Comparison of ENCODE assay signal across 8 cellular contexts in genomic region chr2:68466778-68467076, GRCh38. TPM values are rescaled to one million over a fixed set of nuclear protein-coding genes. Genes with fewer than 3 reads are reported as not detected.
DNase-seq lines count a peak whose midpoint lies in the region; ATAC-seq lines count a peak whose summit lies in the region.

No MANE protein-coding gene starts in this region.

- no peaks in the 10 kb centered on the region for H3K27me3 Mint-ChIP-seq in CD4-positive, CD25-positive, alpha-beta regulatory T cell
- H3K27me3 Mint-ChIP-seq in activated T-helper 17 cell treated with anti-CD3 and anti-CD28 coated beads, Interleukin-2, amount 50 U/mL, for 72 hours, result no peaks in the 10 kb centered on the region

- peaks cover 6 to 57% (median 42%) of the 10 kb centered on the region in 4 donors for H3K4me1 Mint-ChIP-seq in CD4-positive, CD25-positive, alpha-beta regulatory T cell
- peaks cover 27% of the 10 kb centered on the region for H3K4me1 Mint-ChIP-seq in activated T-helper 17 cell treated with anti-CD3 and anti-CD28 coated beads, Interleukin-2, amount 50 U/mL, for 72 hours

- no peaks in the 10 kb centered on the region for H3K9me3 Mint-ChIP-seq in CD4-positive, CD25-positive, alpha-beta regulatory T cell
- H3K9me3 Mint-ChIP-seq in activated T-helper 17 cell treated with anti-CD3 and anti-CD28 coated beads, Interleukin-2, amount 50 U/mL, for 72 hours, result no peaks in the 10 kb centered on the region

- no peak for ATAC-seq in CD4-positive, CD25-positive, alpha-beta regulatory T cell (ENCODE audit: low read depth in 2 of 2)
- ATAC-seq in HG02642 (IDR thresholded peaks at IDR 0.05; ENCODE audit: poor library complexity, unreplicated experiment), result peak; percentile 38
- peak; percentile 37 for ATAC-seq in activated T-helper 17 cell treated with anti-CD3 and anti-CD28 coated beads, Interleukin-2, amount 50 U/mL, for 72 hours (replicated peaks)
- peak; percentile 22 for ATAC-seq in stimulated activated naive CD8-positive, alpha-beta T cell treated with anti-CD3 and anti-CD28 coated beads, Interleukin-15, Interleukin-2, amounts not matched to agents 100 U/mL and 50 U/mL, for 24 hours

- peak overlapping the region; percentile 97 for H3K27ac ChIP-seq in CD4-positive, CD25-positive, alpha-beta regulatory T cell (ENCODE audit: insufficient read depth, low read length, poor library complexity, severe bottlenecking)

- H3K4me3 Mint-ChIP-seq in CD4-positive, CD25-positive, alpha-beta regulatory T cell, result peak overlapping the region; percentile 91 to 98 (median 98)
- H3K4me3 Mint-ChIP-seq in activated T-helper 17 cell treated with anti-CD3 and anti-CD28 coated beads, Interleukin-2, amount 50 U/mL, for 72 hours, result peak overlapping the region; percentile 99

- H3K36me3 ChIP-seq in CD4-positive, CD25-positive, alpha-beta regulatory T cell (ENCODE audit: control insufficient read depth, insufficient read depth, low read length), result no peaks in the 10 kb centered on the region

- H3K4me1 ChIP-seq in CD4-positive, CD25-positive, alpha-beta regulatory T cell (ENCODE audit: control insufficient read depth, insufficient read depth, low read length, poor library complexity, severe bottlenecking), result peaks cover 48% of the 10 kb centered on the region

- no peaks in the 10 kb centered on the region for H3K9me3 ChIP-seq in CD4-positive, CD25-positive, alpha-beta regulatory T cell (ENCODE audit: control insufficient read depth in 2 of 2, low read length in 2 of 2)

- H3K27me3 ChIP-seq in CD4-positive, CD25-positive, alpha-beta regulatory T cell (ENCODE audit: control insufficient read depth, insufficient read depth, low read length), result no peaks in the 10 kb centered on the region

- H3K4me3 ChIP-seq in CD4-positive, CD25-positive, alpha-beta regulatory T cell (ENCODE audit: low read depth, low read length), result peak overlapping the region; percentile 98
- H3K4me3 ChIP-seq in iPS-11a (ENCODE audit: low read depth, low read length), result peak overlapping the region; percentile 91

- H3K27ac Mint-ChIP-seq in CD4-positive, CD25-positive, alpha-beta regulatory T cell, result peak overlapping the region; percentile 95 to 98 (median 97)
- H3K27ac Mint-ChIP-seq in activated T-helper 17 cell treated with anti-CD3 and anti-CD28 coated beads, Interleukin-2, amount 50 U/mL, for 72 hours, result peak overlapping the region; percentile 97

- DNase-seq in CD4-positive, CD25-positive, alpha-beta regulatory T cell, result no peak
- no peak for DNase-seq in stimulated activated naive CD8-positive, alpha-beta T cell treated with anti-CD3 and anti-CD28 coated beads, Interleukin-15, Interleukin-2, amounts not matched to agents 100 U/mL and 50 U/mL, for 24 hours
- no peak for DNase-seq in NCI-H446 treated with DMSO at 0.1 percent for 48 hours (lab: John Stamatoyannopoulos, UW)
- no peak for DNase-seq in cortex of kidney (lab: John Stamatoyannopoulos, UW)
- no peak for DNase-seq in activated gamma-delta T cell (lab: John Stamatoyannopoulos, UW)

- no peaks in the 10 kb centered on the region for H3K36me3 Mint-ChIP-seq in CD4-positive, CD25-positive, alpha-beta regulatory T cell
- H3K36me3 Mint-ChIP-seq in activated T-helper 17 cell treated with anti-CD3 and anti-CD28 coated beads, Interleukin-2, amount 50 U/mL, for 72 hours (ENCODE audit: low read depth), result peaks cover 17% of the 10 kb centered on the region

RNA-seq across cellular contexts. Expression of gene FBXO48, which starts 0.4 kb away (rescaled TPM):
- total RNA-seq in CD4-positive, CD25-positive, alpha-beta regulatory T cell, result 2.7 TPM
- 1 to 10 TPM in 2 of 4 donors, under 1 TPM in 2; 0.59 to 1.3 (median 0.82) TPM for polyA plus RNA-seq in CD4-positive, CD25-positive, alpha-beta regulatory T cell
- total RNA-seq in activated T-helper 17 cell treated with anti-CD3 and anti-CD28 coated beads, Interleukin-2, amount 50 U/mL, for 72 hours, result 1 to 10 TPM; 2.0 to 2.3 TPM

RNA-seq across cellular contexts. Expression of gene APLF, which starts 0.7 kb away (rescaled TPM):
- total RNA-seq in CD4-positive, CD25-positive, alpha-beta regulatory T cell, result 3.9 TPM
- 1 to 10 TPM; 1.5 to 2.9 (median 2.1) TPM for polyA plus RNA-seq in CD4-positive, CD25-positive, alpha-beta regulatory T cell
- 1 to 10 TPM; 1.4 to 3.5 TPM for total RNA-seq in activated T-helper 17 cell treated with anti-CD3 and anti-CD28 coated beads, Interleukin-2, amount 50 U/mL, for 72 hours

Comparison
In these comparisons a context has a peak if more than half of its experiments do, and no peak if none do; other contexts are left out.
1. ATAC-seq: peak in HG02642 (single experiment), activated T-helper 17 cell treated with anti-CD3 and anti-CD28 coated beads, Interleukin-2, amount 50 U/mL, for 72 hours (single experiment) and stimulated activated naive CD8-positive, alpha-beta T cell treated with anti-CD3 and anti-CD28 coated beads, Interleukin-15, Interleukin-2, amounts not matched to agents 100 U/mL and 50 U/mL, for 24 hours (single experiment); none in CD4-positive, CD25-positive, alpha-beta regulatory T cell (0 of 2).